In the genomic region with DNA sequence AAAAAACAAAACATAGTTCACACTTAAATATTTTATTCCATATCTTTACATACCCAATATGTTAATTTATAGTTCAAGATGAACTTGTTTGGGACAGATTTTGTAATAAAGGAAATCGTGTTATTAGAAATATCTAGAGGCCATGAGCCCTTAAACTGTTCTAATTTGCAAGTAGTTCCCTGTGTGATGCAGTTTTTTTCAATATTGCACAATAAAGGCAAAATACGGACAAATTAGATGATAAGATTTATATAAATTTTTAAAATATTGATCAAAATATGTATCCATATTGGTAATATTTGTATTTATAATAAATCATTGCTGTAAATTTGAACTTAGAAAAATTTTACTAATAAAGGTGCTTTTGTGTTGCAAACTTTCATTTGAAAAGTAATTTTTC, we compare ENCODE assay signal across 14 cellular contexts. TPM values are rescaled to one million over a fixed set of nuclear protein-coding genes. Genes with fewer than 3 reads are reported as not detected.
A peak's percentile ranks its signal among the peaks of the same experiment; 100 is the strongest.
DNase-seq lines count a peak whose midpoint lies in the region; ATAC-seq and TF ChIP-seq lines count a peak whose summit lies in the region.
"Had no signal": no experiment of that assay in that cellular context is flagged by ENCODE, and none has a peak within 500 bp of the region (broad histone marks: within the 10 kb centered on the region; RNA-seq: fewer than 3 reads in every experiment).

No MANE protein-coding gene starts in this region.

- peaks cover 42% of the 10 kb centered on the region for H3K4me1 ChIP-seq in CD4-positive, CD25-positive, alpha-beta regulatory T cell (ENCODE audit: control insufficient read depth, insufficient read depth, low read length, poor library complexity, severe bottlenecking)
- peaks cover 15% of the 10 kb centered on the region for H3K4me1 ChIP-seq in GM23338 (ENCODE audit: insufficient read depth)
- peaks cover 45 to 55% of the 10 kb centered on the region in 2 experiments for H3K4me1 ChIP-seq in neutrophil (ENCODE audit: control insufficient read depth in 1 of 2, insufficient read depth in 1 of 2, low read depth in 1 of 2, low read length in 1 of 2)

- H3K79me2 ChIP-seq in GM23338 (replicated peaks; ENCODE audit: insufficient read depth): peaks cover 100% of the 10 kb centered on the region

- H3K9me3 ChIP-seq in CD4-positive, CD25-positive, alpha-beta regulatory T cell (ENCODE audit: control insufficient read depth in 2 of 2, low read length in 2 of 2): no peaks in the 10 kb centered on the region
- H3K9me3 ChIP-seq in neutrophil: peaks cover 3% of the 10 kb centered on the region
- H3K9me3 ChIP-seq: A549 had no signal

- no peak overlapping the region for H2AFZ ChIP-seq in GM23338
- H2AFZ ChIP-seq: GM23248 had no signal

- no peak overlapping the region for H3K4me3 Mint-ChIP-seq in CD4-positive, CD25-positive, alpha-beta regulatory T cell
- H3K4me3 Mint-ChIP-seq in GM23338: no peak overlapping the region
- no peak overlapping the region for H3K4me3 Mint-ChIP-seq in stimulated activated effector memory CD8-positive, alpha-beta T cell treated with anti-CD3 and anti-CD28 coated beads, Interleukin-12 subunit alpha, Interleukin-12 subunit beta, amount 100 ng/mL, for 72 hours
- no peak overlapping the region for H3K4me3 Mint-ChIP-seq in immature natural killer cell
- H3K4me3 Mint-ChIP-seq in WTC11: no peak overlapping the region
- H3K4me3 Mint-ChIP-seq: CD14-positive monocyte had no signal

- DNase-seq in CD4-positive, CD25-positive, alpha-beta regulatory T cell: no peak
- DNase-seq in GM23338 (ENCODE audit: low spot score) (no peak), immature natural killer cell (no peak), WTC11 (ENCODE audit: low spot score) (no peak)
- DNase-seq in stimulated activated effector memory CD8-positive, alpha-beta T cell treated with anti-CD3 and anti-CD28 coated beads, Interleukin-12 subunit alpha, Interleukin-12 subunit beta, amount 100 ng/mL, for 72 hours (ENCODE audit: low spot score in 2 of 2): no peak
- DNase-seq in activated T-cell treated with anti-CD3 and anti-CD28 coated beads, Interleukin-2, amount 50 U/mL, for 48 hours: no peak
- DNase-seq: DMS53, GF-D8, GM23248, H7 had no signal

- H3F3A ChIP-seq in GM23338 (replicated peaks; ENCODE audit: low read depth): no peaks in the 10 kb centered on the region

- H3K36me3 Mint-ChIP-seq in CD4-positive, CD25-positive, alpha-beta regulatory T cell: peaks cover 22% of the 10 kb centered on the region
- peaks cover 42% of the 10 kb centered on the region for H3K36me3 Mint-ChIP-seq in GM23338 (ENCODE audit: low read depth)
- H3K36me3 Mint-ChIP-seq in stimulated activated effector memory CD8-positive, alpha-beta T cell treated with anti-CD3 and anti-CD28 coated beads, Interleukin-12 subunit alpha, Interleukin-12 subunit beta, amount 100 ng/mL, for 72 hours: peaks cover 62% of the 10 kb centered on the region
- peaks cover 4 to 29% (median 18%) of the 10 kb centered on the region in 3 donors for H3K36me3 Mint-ChIP-seq in immature natural killer cell
- H3K36me3 Mint-ChIP-seq in WTC11: peaks cover 39% of the 10 kb centered on the region

- no peak for ATAC-seq in CD4-positive, CD25-positive, alpha-beta regulatory T cell (ENCODE audit: low read depth in 2 of 2)
- ATAC-seq in GM23338: no peak
- no peak for ATAC-seq in stimulated activated effector memory CD8-positive, alpha-beta T cell treated with anti-CD3 and anti-CD28 coated beads, Interleukin-12 subunit alpha, Interleukin-12 subunit beta, amount 100 ng/mL, for 72 hours
- ATAC-seq in WTC11: no peak
- ATAC-seq: A549 had no signal

- POLR2A ChIA-PET in WTC11 (lab: Charles Lee): no interaction called here

- H3K27me3 ChIP-seq in CD4-positive, CD25-positive, alpha-beta regulatory T cell (ENCODE audit: control insufficient read depth, insufficient read depth, low read length): no peaks in the 10 kb centered on the region
- H3K27me3 ChIP-seq in GM23338 (ENCODE audit: insufficient read depth) (no peaks in the 10 kb centered on the region), neutrophil (no peaks in the 10 kb centered on the region)

- no peaks in the 10 kb centered on the region for H3K9me2 ChIP-seq in GM23338 (ENCODE audit: insufficient read depth)

- no peak overlapping the region for H3K4me2 ChIP-seq in GM23338
- H3K4me2 ChIP-seq: A549 had no signal

- TF ChIP-seq CTCF in GM23338 (conservative IDR thresholded peaks at IDR 0.05; ENCODE audit: low read depth in 2 of 2) (no peak), neutrophil (IDR thresholded peaks at IDR 0.05) (no peak), WTC11 (IDR thresholded peaks at IDR 0.05) (no peak)

- H3K9me3 Mint-ChIP-seq in CD4-positive, CD25-positive, alpha-beta regulatory T cell: peaks cover 0 to 1% (median 0%) of the 10 kb centered on the region in 7 donors
- H3K9me3 Mint-ChIP-seq in GM23338: no peaks in the 10 kb centered on the region
- no peaks in the 10 kb centered on the region for H3K9me3 Mint-ChIP-seq in stimulated activated effector memory CD8-positive, alpha-beta T cell treated with anti-CD3 and anti-CD28 coated beads, Interleukin-12 subunit alpha, Interleukin-12 subunit beta, amount 100 ng/mL, for 72 hours
- H3K9me3 Mint-ChIP-seq in immature natural killer cell: no peaks in the 10 kb centered on the region
- no peaks in the 10 kb centered on the region for H3K9me3 Mint-ChIP-seq in WTC11
- H3K9me3 Mint-ChIP-seq: CD14-positive monocyte, IgD-negative memory B cell had no signal

- peaks cover 46 to 66% (median 60%) of the 10 kb centered on the region in 4 donors for H3K4me1 Mint-ChIP-seq in CD4-positive, CD25-positive, alpha-beta regulatory T cell
- H3K4me1 Mint-ChIP-seq in GM23338 (peaks cover 33% of the 10 kb centered on the region), immature natural killer cell (peaks cover 70 to 88% of the 10 kb centered on the region in 2 donors), WTC11 (peaks cover 36% of the 10 kb centered on the region)
- H3K4me1 Mint-ChIP-seq in stimulated activated effector memory CD8-positive, alpha-beta T cell treated with anti-CD3 and anti-CD28 coated beads, Interleukin-12 subunit alpha, Interleukin-12 subunit beta, amount 100 ng/mL, for 72 hours: peaks cover 57% of the 10 kb centered on the region

- H3K27ac Mint-ChIP-seq in CD4-positive, CD25-positive, alpha-beta regulatory T cell: peak overlapping the region in 2 of 3 donors; percentile 22 to 61
- H3K27ac Mint-ChIP-seq in GM23338 (no peak overlapping the region), immature natural killer cell (no peak overlapping the region), WTC11 (no peak overlapping the region)
- peak overlapping the region; percentile 38 for H3K27ac Mint-ChIP-seq in stimulated activated effector memory CD8-positive, alpha-beta T cell treated with anti-CD3 and anti-CD28 coated beads, Interleukin-12 subunit alpha, Interleukin-12 subunit beta, amount 100 ng/mL, for 72 hours
- H3K27ac Mint-ChIP-seq: IgD-negative memory B cell had no signal

- CTCF ChIA-PET in WTC11 (lab: Charles Lee): no interaction called here

- peaks cover 71% of the 10 kb centered on the region for H4K20me1 ChIP-seq in GM23338 (replicated peaks; ENCODE audit: insufficient read depth)

- H3K27me3 Mint-ChIP-seq in CD4-positive, CD25-positive, alpha-beta regulatory T cell: no peaks in the 10 kb centered on the region
- H3K27me3 Mint-ChIP-seq in GM23338 (ENCODE audit: insufficient read depth, low read depth, poor library complexity) (peaks cover 2% of the 10 kb centered on the region), immature natural killer cell (ENCODE audit: low read depth in 3 of 3) (peaks cover 1 to 2% (median 2%) of the 10 kb centered on the region in 3 donors), WTC11 (ENCODE audit: low read depth) (no peaks in the 10 kb centered on the region)
- H3K27me3 Mint-ChIP-seq: IgD-negative memory B cell had no signal

- H3K4me3 ChIP-seq in CD4-positive, CD25-positive, alpha-beta regulatory T cell (ENCODE audit: low read depth, low read length): no peak overlapping the region
- H3K4me3 ChIP-seq in GM23338 (no peak overlapping the region), neutrophil (ENCODE audit: low read depth in 1 of 2, low read length in 1 of 2) (no peak overlapping the region)
- H3K4me3 ChIP-seq: A549, GM23248 had no signal

- peaks cover 45% of the 10 kb centered on the region for H3K36me3 ChIP-seq in CD4-positive, CD25-positive, alpha-beta regulatory T cell (ENCODE audit: control insufficient read depth, insufficient read depth, low read length)
- H3K36me3 ChIP-seq in GM23338 (ENCODE audit: insufficient read depth) (peaks cover 39% of the 10 kb centered on the region), neutrophil (peaks cover 43% of the 10 kb centered on the region)

- peak overlapping the region; percentile 44 for H3K27ac ChIP-seq in CD4-positive, CD25-positive, alpha-beta regulatory T cell (ENCODE audit: insufficient read depth, low read length, poor library complexity, severe bottlenecking)
- H3K27ac ChIP-seq in GM23338 (ENCODE audit: low read depth): peak overlapping the region; percentile 36; the same call in 1 of the 2 replicates
- peak overlapping the region; percentile 34 for H3K27ac ChIP-seq in neutrophil
- H3K27ac ChIP-seq: A549 had no signal

TF ChIP-seq in GM23338, 12 proteins besides CTCF, POLR2A, EP300 and RAD21 (continues in another document):
- TF ChIP-seq CREB1 (CRISPR knock-in tag; IDR thresholded peaks at IDR 0.05; ENCODE audit: low read depth) (no peak), STAT1 (IDR thresholded peaks at IDR 0.05; ENCODE audit: unreplicated experiment) (no peak), POLR2AphosphoS5 (IDR thresholded peaks at IDR 0.05; ENCODE audit: low read depth) (no peak), ZNF331 (CRISPR knock-in tag; IDR thresholded peaks at IDR 0.05; ENCODE audit: low read depth) (no peak), ZNF114 (CRISPR knock-in tag; IDR thresholded peaks at IDR 0.05) (no peak), EZH2phosphoT487 (IDR thresholded peaks at IDR 0.05; ENCODE audit: unreplicated experiment) (no peak)

TF ChIP-seq in WTC11, 78 proteins besides CTCF, POLR2A, EP300 and RAD21 (continues in another document):
- TF ChIP-seq, protein P1, sequence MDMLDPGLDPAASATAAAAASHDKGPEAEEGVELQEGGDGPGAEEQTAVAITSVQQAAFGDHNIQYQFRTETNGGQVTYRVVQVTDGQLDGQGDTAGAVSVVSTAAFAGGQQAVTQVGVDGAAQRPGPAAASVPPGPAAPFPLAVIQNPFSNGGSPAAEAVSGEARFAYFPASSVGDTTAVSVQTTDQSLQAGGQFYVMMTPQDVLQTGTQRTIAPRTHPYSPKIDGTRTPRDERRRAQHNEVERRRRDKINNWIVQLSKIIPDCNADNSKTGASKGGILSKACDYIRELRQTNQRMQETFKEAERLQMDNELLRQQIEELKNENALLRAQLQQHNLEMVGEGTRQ (CRISPR knock-in tag; IDR thresholded peaks at IDR 0.05): no peak

RNA-seq across cellular contexts. Expression of gene CTNNB1, which starts 23.8 kb away (rescaled TPM):
- total RNA-seq in CD4-positive, CD25-positive, alpha-beta regulatory T cell: 177 TPM
- polyA plus RNA-seq in CD4-positive, CD25-positive, alpha-beta regulatory T cell: 10 to 100 TPM; 46.6 to 82.2 (median 47.4) TPM
- total RNA-seq in GM23338 (2014; rRNA removed; shearing (Covaris generic)): 558 and 566 TPM in 2 replicates
- polyA plus RNA-seq in GM23338 (2016; fragmentation: Nextera tagmentation; extraction: Ambion mirVana) (84.3 and 89.4 TPM in 2 replicates), immature natural killer cell (10 to 100 TPM; 35.4 to 85.5 (median 70.4) TPM)
- total RNA-seq in WTC11 (2021): 387 to 436 TPM (median 432 TPM) in 3 replicates

Comparison
In these comparisons a context has a peak if more than half of its experiments do, and no peak if none do; other contexts are left out.
1. H3K27ac Mint-ChIP-seq: peak in CD4-positive, CD25-positive, alpha-beta regulatory T cell (2 of 3) and stimulated activated effector memory CD8-positive, alpha-beta T cell treated with anti-CD3 and anti-CD28 coated beads, Interleukin-12 subunit alpha, Interleukin-12 subunit beta, amount 100 ng/mL, for 72 hours (single experiment); none in GM23338 (single experiment), immature natural killer cell (0 of 6) and WTC11 (single experiment).
2. Peak in every context shown above with its lines, with median percentiles within 50 percentile points of each other: H3K27ac ChIP-seq.